In the genomic region with DNA sequence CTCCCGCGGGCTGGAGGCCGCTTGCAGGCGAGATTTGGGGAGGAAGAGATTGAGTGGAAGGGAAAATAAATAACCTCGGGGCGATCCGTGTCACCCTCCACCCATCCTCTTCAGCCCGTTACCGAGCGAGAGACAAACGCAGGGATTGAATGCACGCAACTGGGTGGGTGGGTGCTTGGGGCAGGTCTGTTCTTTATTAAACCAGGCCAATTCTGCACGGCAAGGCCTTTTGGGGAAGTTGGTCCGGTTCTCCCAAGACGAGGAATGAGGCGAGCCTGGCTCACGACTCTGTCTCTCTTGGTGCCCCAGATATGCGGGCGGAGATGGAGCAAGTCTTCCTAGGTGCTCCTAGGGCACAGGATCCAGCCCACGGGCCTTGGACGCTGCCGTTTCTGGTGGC, we compare ENCODE assay signal across 1 cellular context.
TF ChIP-seq lines count a peak whose summit lies in the region.

No MANE protein-coding gene starts in this region.

TF ChIP-seq in GM23338, 12 proteins besides CTCF, POLR2A, EP300 and RAD21 (continued from another document):
- TF ChIP-seq ZNF462 (CRISPR knock-in tag; IDR thresholded peaks at IDR 0.05), result no peak
- TF ChIP-seq ZNF331 (CRISPR knock-in tag; IDR thresholded peaks at IDR 0.05; ENCODE audit: low read depth), result no peak
- no peak for TF ChIP-seq EZH2phosphoT487 (IDR thresholded peaks at IDR 0.05; ENCODE audit: unreplicated experiment)
- TF ChIP-seq, protein P1, sequence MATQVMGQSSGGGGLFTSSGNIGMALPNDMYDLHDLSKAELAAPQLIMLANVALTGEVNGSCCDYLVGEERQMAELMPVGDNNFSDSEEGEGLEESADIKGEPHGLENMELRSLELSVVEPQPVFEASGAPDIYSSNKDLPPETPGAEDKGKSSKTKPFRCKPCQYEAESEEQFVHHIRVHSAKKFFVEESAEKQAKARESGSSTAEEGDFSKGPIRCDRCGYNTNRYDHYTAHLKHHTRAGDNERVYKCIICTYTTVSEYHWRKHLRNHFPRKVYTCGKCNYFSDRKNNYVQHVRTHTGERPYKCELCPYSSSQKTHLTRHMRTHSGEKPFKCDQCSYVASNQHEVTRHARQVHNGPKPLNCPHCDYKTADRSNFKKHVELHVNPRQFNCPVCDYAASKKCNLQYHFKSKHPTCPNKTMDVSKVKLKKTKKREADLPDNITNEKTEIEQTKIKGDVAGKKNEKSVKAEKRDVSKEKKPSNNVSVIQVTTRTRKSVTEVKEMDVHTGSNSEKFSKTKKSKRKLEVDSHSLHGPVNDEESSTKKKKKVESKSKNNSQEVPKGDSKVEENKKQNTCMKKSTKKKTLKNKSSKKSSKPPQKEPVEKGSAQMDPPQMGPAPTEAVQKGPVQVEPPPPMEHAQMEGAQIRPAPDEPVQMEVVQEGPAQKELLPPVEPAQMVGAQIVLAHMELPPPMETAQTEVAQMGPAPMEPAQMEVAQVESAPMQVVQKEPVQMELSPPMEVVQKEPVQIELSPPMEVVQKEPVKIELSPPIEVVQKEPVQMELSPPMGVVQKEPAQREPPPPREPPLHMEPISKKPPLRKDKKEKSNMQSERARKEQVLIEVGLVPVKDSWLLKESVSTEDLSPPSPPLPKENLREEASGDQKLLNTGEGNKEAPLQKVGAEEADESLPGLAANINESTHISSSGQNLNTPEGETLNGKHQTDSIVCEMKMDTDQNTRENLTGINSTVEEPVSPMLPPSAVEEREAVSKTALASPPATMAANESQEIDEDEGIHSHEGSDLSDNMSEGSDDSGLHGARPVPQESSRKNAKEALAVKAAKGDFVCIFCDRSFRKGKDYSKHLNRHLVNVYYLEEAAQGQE (IDR thresholded peaks at IDR 0.05; ENCODE audit: unreplicated experiment), result no peak
- TF ChIP-seq ZNF114 (CRISPR knock-in tag; IDR thresholded peaks at IDR 0.05), result no peak
- no peak for TF ChIP-seq NANOG (IDR thresholded peaks at IDR 0.05; ENCODE audit: borderline replicate concordance)
- no peak for TF ChIP-seq STAT1 (IDR thresholded peaks at IDR 0.05; ENCODE audit: unreplicated experiment)
- no peak for TF ChIP-seq CREB1 (CRISPR knock-in tag; IDR thresholded peaks at IDR 0.05; ENCODE audit: low read depth)
- TF ChIP-seq EZH2 (IDR thresholded peaks at IDR 0.05; ENCODE audit: low read depth, unreplicated experiment), result no peak
- TF ChIP-seq POLR2AphosphoS5 (IDR thresholded peaks at IDR 0.05; ENCODE audit: low read depth), result no peak
- no peak for TF ChIP-seq JUNB (IDR thresholded peaks at IDR 0.05; ENCODE audit: unreplicated experiment)
TF ChIP-seq in GM23338: peak in this region for 0.
